Comparison of ENCODE assay signal across 12 cellular contexts in genomic region chr6:90194371-90194841, GRCh38.
DNase-seq lines count a peak whose midpoint lies in the region; ATAC-seq, FAIRE-seq and TF ChIP-seq lines count a peak whose summit lies in the region.
"Had no signal": no experiment of that assay in that cellular context is flagged by ENCODE, and none has a peak within 500 bp of the region (broad histone marks: within the 10 kb centered on the region; RNA-seq: fewer than 3 reads in every experiment).

No MANE protein-coding gene starts in this region.

- no peaks in the 10 kb centered on the region for H3K27me3 Mint-ChIP-seq in activated naive CD4-positive, alpha-beta T cell treated with anti-CD3 and anti-CD28 coated beads, Interleukin-2, amount 50 U/mL, for 24 hours

- no peaks in the 10 kb centered on the region for H3K9me3 ChIP-seq in cardiac muscle cell (ENCODE audit: low read depth)
- H3K9me3 ChIP-seq in right atrium auricular region: no peaks in the 10 kb centered on the region
- H3K9me3 ChIP-seq in thoracic aorta: no peaks in the 10 kb centered on the region

- intact Hi-C loops in posterior vena cava (cut with DNase I): loop anchor here in 1 of 2 donors (5.0 kb wide), 1 partner anchor 938 kb away; no protein-coding TSS in a partner anchor

- H3K27ac ChIP-seq in cardiac muscle cell: peak overlapping the region; percentile 58
- H3K27ac ChIP-seq in right atrium auricular region: peak overlapping the region in 1 of 2 donors; percentile 59
- peak overlapping the region in 1 of 2 donors; percentile 10 for H3K27ac ChIP-seq in thoracic aorta
- H3K27ac ChIP-seq: epithelial cell of prostate had no signal

- no peaks in the 10 kb centered on the region for H3K36me3 ChIP-seq in cardiac muscle cell
- no peaks in the 10 kb centered on the region for H3K36me3 ChIP-seq in right atrium auricular region
- H3K36me3 ChIP-seq in thoracic aorta: no peaks in the 10 kb centered on the region

- peak; percentile 13 for FAIRE-seq in islet of Langerhans (lab: Jason Lieb, UNC)
- FAIRE-seq: D721Med had no signal

- H3K27ac Mint-ChIP-seq in activated naive CD4-positive, alpha-beta T cell treated with anti-CD3 and anti-CD28 coated beads, Interleukin-2, amount 50 U/mL, for 24 hours: peak overlapping the region; percentile 79
- H3K27ac Mint-ChIP-seq: natural killer cell had no signal

- H3K4me3 ChIP-seq in cardiac muscle cell: no peak overlapping the region
- H3K4me3 ChIP-seq in right atrium auricular region: no peak overlapping the region
- no peak overlapping the region for H3K4me3 ChIP-seq in thoracic aorta

- H3K27me3 ChIP-seq in cardiac muscle cell (no peaks in the 10 kb centered on the region), right atrium auricular region (no peaks in the 10 kb centered on the region), thoracic aorta (replicated peaks; ENCODE audit: insufficient read depth) (no peaks in the 10 kb centered on the region)

- no peak for ATAC-seq in thoracic aorta (ENCODE audit: insufficient number of reproducible peaks, low FRiP score, low read depth)
- ATAC-seq: natural killer cell, Panc1 had no signal

- peaks cover 95% of the 10 kb centered on the region for H3K4me1 Mint-ChIP-seq in activated naive CD4-positive, alpha-beta T cell treated with anti-CD3 and anti-CD28 coated beads, Interleukin-2, amount 50 U/mL, for 24 hours

- H3K36me3 Mint-ChIP-seq in activated naive CD4-positive, alpha-beta T cell treated with anti-CD3 and anti-CD28 coated beads, Interleukin-2, amount 50 U/mL, for 24 hours: peaks cover 42% of the 10 kb centered on the region
- H3K36me3 Mint-ChIP-seq: natural killer cell had no signal

- H3K4me1 ChIP-seq in cardiac muscle cell (ENCODE audit: low read depth) (peaks cover 25% of the 10 kb centered on the region), right atrium auricular region (peaks cover 0 to 38% of the 10 kb centered on the region in 2 donors), thoracic aorta (ENCODE audit: control insufficient read depth in 1 of 2, low read depth in 2 of 2) (peaks cover 6 to 17% of the 10 kb centered on the region in 2 donors)

- H3K4me3 Mint-ChIP-seq in activated naive CD4-positive, alpha-beta T cell treated with anti-CD3 and anti-CD28 coated beads, Interleukin-2, amount 50 U/mL, for 24 hours: peak overlapping the region; percentile 70
- H3K4me3 Mint-ChIP-seq: natural killer cell had no signal

- TF ChIP-seq CTCF in cardiac muscle cell (IDR thresholded peaks at IDR 0.05; ENCODE audit: low read depth, low read length) (no peak), right atrium auricular region (IDR thresholded peaks at IDR 0.05) (no peak), thoracic aorta (IDR thresholded peaks at IDR 0.05) (no peak)

- peaks cover 6% of the 10 kb centered on the region for H3K9me3 Mint-ChIP-seq in activated naive CD4-positive, alpha-beta T cell treated with anti-CD3 and anti-CD28 coated beads, Interleukin-2, amount 50 U/mL, for 24 hours

- DNase-seq in cardiac muscle cell (ENCODE audit: low read depth in 1 of 2, low spot score in 1 of 2): no peak
- DNase-seq in right atrium auricular region (ENCODE audit: low spot score): no peak
- peak; percentile 11 for DNase-seq in thoracic aorta (ENCODE audit: low spot score)
- no peak for DNase-seq in NCI-H2196 (lab: John Stamatoyannopoulos, UW; ENCODE audit: unreplicated experiment)
- DNase-seq in posterior vena cava (ENCODE audit: low spot score): no peak
- no peak for DNase-seq in SIG-M5 (lab: John Stamatoyannopoulos, UW)
- DNase-seq: natural killer cell had no signal
